In the genomic region with DNA sequence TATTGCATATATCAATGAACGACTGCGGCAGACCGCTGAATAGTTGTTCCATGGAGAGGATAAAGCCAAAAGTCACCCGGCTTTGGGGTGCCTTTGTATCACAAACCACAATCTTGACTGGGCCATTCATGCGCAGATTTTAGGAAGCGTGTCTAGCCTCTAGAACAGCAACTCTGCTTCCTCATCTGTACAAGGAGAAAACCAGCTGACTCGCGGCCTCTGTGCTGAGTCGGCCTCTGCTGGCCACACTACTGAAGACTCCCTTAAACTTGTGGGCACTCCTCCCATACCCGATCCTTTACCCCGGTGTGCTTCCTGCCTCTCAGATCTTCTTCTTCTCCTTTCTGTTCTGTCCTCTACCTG, we compare ENCODE assay signal across 9 cellular contexts. TPM values are rescaled to one million over a fixed set of nuclear protein-coding genes. Genes with fewer than 3 reads are reported as not detected.
A peak's percentile ranks its signal among the peaks of the same experiment; 100 is the strongest.
DNase-seq lines count a peak whose midpoint lies in the region; ATAC-seq, FAIRE-seq and TF ChIP-seq lines count a peak whose summit lies in the region.
"Had no signal": no experiment of that assay in that cellular context is flagged by ENCODE, and none has a peak within 500 bp of the region (broad histone marks: within the 10 kb centered on the region; RNA-seq: fewer than 3 reads in every experiment).

No MANE protein-coding gene starts in this region.

- H3K36me3 ChIP-seq in H7 (replicated peaks; ENCODE audit: control insufficient read depth, insufficient read depth, low read length) (no peaks in the 10 kb centered on the region), rectal smooth muscle tissue (ENCODE audit: control insufficient read depth, insufficient read depth, low read length) (no peaks in the 10 kb centered on the region)

- no peaks in the 10 kb centered on the region for H3K9me3 ChIP-seq in right cardiac atrium (ENCODE audit: control insufficient read depth, low read length)

- H3K27me3 Mint-ChIP-seq in activated naive CD8-positive, alpha-beta T cell treated with anti-CD3 and anti-CD28 coated beads for 36 hours: peaks cover 3% of the 10 kb centered on the region

- peak overlapping the region; percentile 88 for H3K27ac Mint-ChIP-seq in activated naive CD8-positive, alpha-beta T cell treated with anti-CD3 and anti-CD28 coated beads for 36 hours

- no peak for FAIRE-seq in urothelium cell line (lab: Jason Lieb, UNC)
- FAIRE-seq: TTC549 had no signal

- H3K27me3 ChIP-seq in H7 (ENCODE audit: control insufficient read depth, insufficient read depth, low read length) (peaks cover 26% of the 10 kb centered on the region), right cardiac atrium (ENCODE audit: control insufficient read depth, insufficient read depth) (no peaks in the 10 kb centered on the region), rectal smooth muscle tissue (ENCODE audit: control insufficient read depth, insufficient read depth, low read length) (no peaks in the 10 kb centered on the region)

- H3K4me1 ChIP-seq in right cardiac atrium (ENCODE audit: control insufficient read depth, insufficient read depth, low read length) (peaks cover 3% of the 10 kb centered on the region), rectal smooth muscle tissue (ENCODE audit: control insufficient read depth, insufficient read depth, low read length) (no peaks in the 10 kb centered on the region)

- ATAC-seq in right cardiac atrium: peak; percentile 90 to 92

- H3K4me3 Mint-ChIP-seq in activated naive CD8-positive, alpha-beta T cell treated with anti-CD3 and anti-CD28 coated beads for 36 hours: peak overlapping the region; percentile 70

- peaks cover 8% of the 10 kb centered on the region for H3K36me3 Mint-ChIP-seq in activated naive CD8-positive, alpha-beta T cell treated with anti-CD3 and anti-CD28 coated beads for 36 hours

- H3K9me3 Mint-ChIP-seq in activated naive CD8-positive, alpha-beta T cell treated with anti-CD3 and anti-CD28 coated beads for 36 hours: peaks cover 9% of the 10 kb centered on the region

- DNase-seq in GM10266 (ENCODE audit: extremely low spot score) (peak; percentile 60), H7 (peak; percentile 70), NCI-H226 (peak; percentile 32), right cardiac atrium (peak; percentile 66 to 91 (median 84)), NCI-H2081 treated with DMSO at 0.1 percent for 48 hours (lab: John Stamatoyannopoulos, UW) (no peak), urothelium cell line (ENCODE audit: low spot score) (no peak)
- no peak for DNase-seq in activated naive CD8-positive, alpha-beta T cell treated with anti-CD3 and anti-CD28 coated beads for 36 hours

- peaks cover 27% of the 10 kb centered on the region for H3K4me1 Mint-ChIP-seq in activated naive CD8-positive, alpha-beta T cell treated with anti-CD3 and anti-CD28 coated beads for 36 hours

- WGBS in right cardiac atrium: 23% methylated on average over 11 of the region's 11 CpGs

- H3K27ac ChIP-seq in right cardiac atrium (ENCODE audit: low read length): no peak overlapping the region
- H3K27ac ChIP-seq in rectal smooth muscle tissue (ENCODE audit: low read depth, low read length): no peak overlapping the region

- intact Hi-C loops in right cardiac atrium (cut with DNase I): no loop called here

- H3K4me3 ChIP-seq in H7 (ENCODE audit: insufficient read depth, low read depth, low read length) (no peak overlapping the region), right cardiac atrium (ENCODE audit: low read length) (peak overlapping the region; percentile 22), rectal smooth muscle tissue (ENCODE audit: low read length) (peak overlapping the region; percentile 80)

- H3K9ac ChIP-seq in rectal smooth muscle tissue (ENCODE audit: low read length): no peak overlapping the region

- TF ChIP-seq CTCF in GM10266 (IDR thresholded peaks at IDR 0.05; ENCODE audit: control insufficient read depth, insufficient read depth, low read depth, missing control alignments): peak; percentile 42

RNA-seq across cellular contexts. Expression of a gene that starts 0.9 kb away (rescaled TPM):
- 0.33 and 1.3 TPM in 2 replicates for total RNA-seq in H7 (2014; rRNA removed; shearing (Covaris generic))
- under 1 TPM; 0.12 to 0.52 TPM for total RNA-seq in activated naive CD8-positive, alpha-beta T cell treated with anti-CD3 and anti-CD28 coated beads for 36 hours
- total RNA-seq in right cardiac atrium: 1 to 10 TPM in 1 of 4 donors, under 1 TPM in 3; 0.23 to 1.0 (median 0.61) TPM
- polyA plus RNA-seq in right cardiac atrium: 0.48 TPM

RNA-seq across cellular contexts. Expression of a gene that starts 10.4 kb away (rescaled TPM):
- total RNA-seq in H7 (2014; rRNA removed; shearing (Covaris generic)): 22.2 and 22.3 TPM in 2 replicates
- 1 to 10 TPM; 5.7 to 9.1 TPM for total RNA-seq in activated naive CD8-positive, alpha-beta T cell treated with anti-CD3 and anti-CD28 coated beads for 36 hours
- 10 to 100 TPM; 12.1 to 17.7 (median 15.2) TPM for total RNA-seq in right cardiac atrium
- 11.2 TPM for polyA plus RNA-seq in right cardiac atrium

RNA-seq across cellular contexts. Expression of a gene that starts 49.3 kb away (rescaled TPM):
- total RNA-seq in H7 (2014; rRNA removed; shearing (Covaris generic)): 5.0 and 5.3 TPM in 2 replicates
- 10 to 100 TPM; 14.4 to 15.0 TPM for total RNA-seq in activated naive CD8-positive, alpha-beta T cell treated with anti-CD3 and anti-CD28 coated beads for 36 hours
- 1 to 10 TPM; 4.0 to 9.7 (median 8.8) TPM for total RNA-seq in right cardiac atrium
- polyA plus RNA-seq in right cardiac atrium: 5.4 TPM

Comparison
In these comparisons a context has a peak if more than half of its experiments do, and no peak if none do; other contexts are left out.
1. DNase-seq: peak in GM10266 (single experiment), H7 (single experiment), NCI-H226 (single experiment) and right cardiac atrium (3 of 3); none in activated naive CD8-positive, alpha-beta T cell treated with anti-CD3 and anti-CD28 coated beads for 36 hours (single experiment), NCI-H2081 treated with DMSO at 0.1 percent for 48 hours (single experiment) and urothelium cell line (single experiment).